ENCODE assay signal across 1 cellular context in genomic region chr6:43803055-43803782, GRCh38.
TF ChIP-seq lines count a peak whose summit lies in the region.

No MANE protein-coding gene starts in this region.

TF ChIP-seq in HepG2, 621 proteins besides CTCF, POLR2A, EP300 and RAD21 (continued from another document and continues in another):
- TF ChIP-seq ZNF574 (CRISPR knock-in tag; IDR thresholded peaks at IDR 0.05) (no peak; the same call in 1 of the 2 replicates), ZNF644 (CRISPR knock-in tag; IDR thresholded peaks at IDR 0.05; ENCODE audit: low read depth) (no peak), IRX3 (CRISPR knock-in tag; IDR thresholded peaks at IDR 0.05; ENCODE audit: borderline replicate concordance, low read depth) (no peak), RFX1 (IDR thresholded peaks at IDR 0.05) (no peak), FOXO4 (CRISPR knock-in tag; conservative IDR thresholded peaks at IDR 0.05) (no peak), ZSCAN31 (CRISPR knock-in tag; IDR thresholded peaks at IDR 0.05; ENCODE audit: low read depth) (no peak), ZNF737 (CRISPR knock-in tag; IDR thresholded peaks at IDR 0.05; ENCODE audit: borderline replicate concordance) (no peak), ZFYVE20 (CRISPR knock-in tag; IDR thresholded peaks at IDR 0.05; ENCODE audit: borderline replicate concordance, low read depth) (no peak), FIP1L1 (IDR thresholded peaks at IDR 0.05; ENCODE audit: borderline replicate concordance, insufficient read depth, low read depth, low read length) (no peak), FOXA3 (CRISPR knock-in tag; IDR thresholded peaks at IDR 0.05) (peak; percentile 78), RERE (CRISPR knock-in tag; IDR thresholded peaks at IDR 0.05; ENCODE audit: low read depth) (no peak), MEF2D (CRISPR knock-in tag; IDR thresholded peaks at IDR 0.05) (no peak), TIGD3 (CRISPR knock-in tag; IDR thresholded peaks at IDR 0.05; ENCODE audit: borderline replicate concordance) (no peak), MAZ (IDR thresholded peaks at IDR 0.05; ENCODE audit: borderline replicate concordance, low read depth, low read length) (no peak), MAZ (CRISPR knock-in tag; IDR thresholded peaks at IDR 0.05; ENCODE audit: low read depth) (no peak), TRIM24 (CRISPR knock-in tag; IDR thresholded peaks at IDR 0.05) (0 out of 2 replicates have a peak, but pooled peaks have one; percentile 52), SMC3 (IDR thresholded peaks at IDR 0.05; ENCODE audit: low read length) (no peak), MTA3 (CRISPR knock-in tag; IDR thresholded peaks at IDR 0.05) (no peak), GABPA (IDR thresholded peaks at IDR 0.05; ENCODE audit: low read depth, low read length) (no peak), GABPA (CRISPR knock-in tag; IDR thresholded peaks at IDR 0.05; ENCODE audit: low read depth) (no peak), NFIB (CRISPR knock-in tag; IDR thresholded peaks at IDR 0.05; ENCODE audit: borderline replicate concordance) (no peak), ZNF781 (CRISPR knock-in tag; IDR thresholded peaks at IDR 0.05; ENCODE audit: borderline replicate concordance, not compliant biosample characterization) (no peak), LBX2 (CRISPR knock-in tag; IDR thresholded peaks at IDR 0.05; ENCODE audit: borderline replicate concordance) (no peak), RBAK (CRISPR knock-in tag; IDR thresholded peaks at IDR 0.05) (no peak), ATF4 (CRISPR knock-in tag; IDR thresholded peaks at IDR 0.05) (peak in 1 of 2 experiments; percentile 61; a peak in 1 of 4 replicates), NR3C1 (CRISPR knock-in tag; IDR thresholded peaks at IDR 0.05) (no peak), ZNF674 (CRISPR knock-in tag; IDR thresholded peaks at IDR 0.05; ENCODE audit: low read depth) (no peak), MYPOP (CRISPR knock-in tag; IDR thresholded peaks at IDR 0.05) (no peak), HNRNPLL (IDR thresholded peaks at IDR 0.05; ENCODE audit: low read depth, low read length, poor library complexity, severe bottlenecking) (no peak), KAT2B (IDR thresholded peaks at IDR 0.05; ENCODE audit: borderline replicate concordance, low read depth, low read length) (no peak), FOXP4 (CRISPR knock-in tag; IDR thresholded peaks at IDR 0.05) (peak; percentile 56), ZBTB8A (CRISPR knock-in tag; IDR thresholded peaks at IDR 0.05; ENCODE audit: borderline replicate concordance, low read depth) (no peak), ZEB1 (IDR thresholded peaks at IDR 0.05; ENCODE audit: insufficient replicate concordance, low read depth) (no peak), ZMYM4 (CRISPR knock-in tag; IDR thresholded peaks at IDR 0.05) (no peak; the same call in 1 of the 2 replicates), NFYB (CRISPR knock-in tag; IDR thresholded peaks at IDR 0.05) (no peak), ZNF557 (CRISPR knock-in tag; IDR thresholded peaks at IDR 0.05) (no peak), REXO4 (CRISPR knock-in tag; IDR thresholded peaks at IDR 0.05; ENCODE audit: borderline replicate concordance) (no peak), HMG20A (CRISPR knock-in tag; IDR thresholded peaks at IDR 0.05; ENCODE audit: borderline replicate concordance) (peak; percentile 72; the same call in 1 of the 2 replicates), CCDC6 (CRISPR knock-in tag; IDR thresholded peaks at IDR 0.05) (no peak), IRF1 (CRISPR knock-in tag; IDR thresholded peaks at IDR 0.05; ENCODE audit: low read depth) (no peak), ZNF639 (CRISPR knock-in tag; conservative IDR thresholded peaks at IDR 0.05) (no peak), IKZF4 (CRISPR knock-in tag; IDR thresholded peaks at IDR 0.05; ENCODE audit: borderline replicate concordance, low read depth, not compliant biosample characterization) (no peak), ZNF883 (CRISPR knock-in tag; IDR thresholded peaks at IDR 0.05; ENCODE audit: not compliant biosample characterization) (no peak), ZSCAN9 (CRISPR knock-in tag; IDR thresholded peaks at IDR 0.05; ENCODE audit: borderline replicate concordance) (no peak)
